In the genomic region with DNA sequence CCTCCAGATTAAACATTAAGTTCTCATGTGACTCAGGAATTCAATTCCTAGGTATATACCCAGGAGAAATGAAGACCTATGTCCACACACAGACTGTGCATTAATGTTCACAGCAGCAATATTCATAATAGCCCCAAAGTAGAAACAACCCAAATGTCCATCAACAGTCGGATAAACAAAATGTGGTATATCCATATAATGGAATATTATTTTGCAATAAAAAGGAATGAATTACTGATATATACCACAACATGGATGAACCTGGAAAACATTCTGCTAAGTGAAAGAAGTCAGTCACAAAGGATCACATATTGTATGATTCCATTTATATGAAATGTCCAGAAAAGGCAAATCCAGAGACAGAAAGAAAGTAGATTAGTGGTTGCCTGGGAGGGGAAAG, we compare ENCODE assay signal across 25 cellular contexts.
"Had no signal": no experiment of that assay in that cellular context is flagged by ENCODE, and none has a peak within 500 bp of the region (broad histone marks: within the 10 kb centered on the region; RNA-seq: fewer than 3 reads in every experiment).

No MANE protein-coding gene starts in this region.

- H3K4me1 Mint-ChIP-seq: immature natural killer cell, natural killer cell had no signal

- H3K4me3 Mint-ChIP-seq: activated CD8-positive, alpha-beta T cell treated with anti-CD3 and anti-CD28 coated beads, Interleukin-2, amount 10 ng/mL, durations not matched to agents 7 days and 5 days; brain; immature natural killer cell; natural killer cell had no signal

- H3K9me3 Mint-ChIP-seq: immature natural killer cell, natural killer cell had no signal

- H3K27me3 ChIP-seq: hepatocyte, left lung, ovary, right atrium auricular region, spleen, stomach, suprapubic skin, tibial nerve, uterus had no signal

- H3K36me3 ChIP-seq: ovary, right atrium auricular region, stomach, suprapubic skin, tibial nerve, uterus had no signal

- H3K36me3 Mint-ChIP-seq: natural killer cell had no signal

- H3K4me3 ChIP-seq: hepatocyte, left lung, lung, ovary, psoas muscle, right atrium auricular region, spleen, stomach, suprapubic skin, tibial nerve, uterus had no signal

- ATAC-seq: activated CD8-positive, alpha-beta T cell treated with anti-CD3 and anti-CD28 coated beads, Interleukin-2, amount 10 ng/mL, durations not matched to agents 7 days and 5 days; esophagus mucosa; left lung; natural killer cell; psoas muscle had no signal

- H2AFZ ChIP-seq: hepatocyte had no signal

- H3K27ac Mint-ChIP-seq: activated CD8-positive, alpha-beta T cell treated with anti-CD3 and anti-CD28 coated beads, Interleukin-2, amount 10 ng/mL, durations not matched to agents 7 days and 5 days; immature natural killer cell; natural killer cell had no signal

- DNase-seq: activated CD4-positive, alpha-beta T cell treated with anti-CD3 and anti-CD28 coated beads for 1 hour; activated CD4-positive, alpha-beta T cell treated with anti-CD3 and anti-CD28 coated beads, Interleukin-2, amount 50 U/mL, for 1 hour; activated CD8-positive, alpha-beta T cell treated with anti-CD3 and anti-CD28 coated beads, Interleukin-2, amount 10 ng/mL, durations not matched to agents 7 days and 5 days; activated naive CD4-positive, alpha-beta T cell treated with Interleukin-2 at 50 U/mL for 16 hours; aorta; effector memory CD4-positive, alpha-beta T cell; foreskin melanocyte; immature natural killer cell; left lung; natural killer cell; ovary; psoas muscle; spleen; stimulated activated CD4-positive, alpha-beta T cell treated with anti-CD3 and anti-CD28 coated beads, Interleukin-4, amount 100 ng/mL, for 1 hour; stomach; T-helper 1 cell; T-helper 9 cell; uterus had no signal

- H3K27me3 Mint-ChIP-seq: brain had no signal

- H3K9me3 ChIP-seq: left lung, ovary, psoas muscle, right atrium auricular region, spleen, stomach, suprapubic skin, tibial nerve, uterus had no signal

- H3K27ac ChIP-seq: hepatocyte, left lung, ovary, psoas muscle, right atrium auricular region, spleen, suprapubic skin, tibial nerve, uterus had no signal
